ENCODE assay signal across 8 cellular contexts in the genomic region with DNA sequence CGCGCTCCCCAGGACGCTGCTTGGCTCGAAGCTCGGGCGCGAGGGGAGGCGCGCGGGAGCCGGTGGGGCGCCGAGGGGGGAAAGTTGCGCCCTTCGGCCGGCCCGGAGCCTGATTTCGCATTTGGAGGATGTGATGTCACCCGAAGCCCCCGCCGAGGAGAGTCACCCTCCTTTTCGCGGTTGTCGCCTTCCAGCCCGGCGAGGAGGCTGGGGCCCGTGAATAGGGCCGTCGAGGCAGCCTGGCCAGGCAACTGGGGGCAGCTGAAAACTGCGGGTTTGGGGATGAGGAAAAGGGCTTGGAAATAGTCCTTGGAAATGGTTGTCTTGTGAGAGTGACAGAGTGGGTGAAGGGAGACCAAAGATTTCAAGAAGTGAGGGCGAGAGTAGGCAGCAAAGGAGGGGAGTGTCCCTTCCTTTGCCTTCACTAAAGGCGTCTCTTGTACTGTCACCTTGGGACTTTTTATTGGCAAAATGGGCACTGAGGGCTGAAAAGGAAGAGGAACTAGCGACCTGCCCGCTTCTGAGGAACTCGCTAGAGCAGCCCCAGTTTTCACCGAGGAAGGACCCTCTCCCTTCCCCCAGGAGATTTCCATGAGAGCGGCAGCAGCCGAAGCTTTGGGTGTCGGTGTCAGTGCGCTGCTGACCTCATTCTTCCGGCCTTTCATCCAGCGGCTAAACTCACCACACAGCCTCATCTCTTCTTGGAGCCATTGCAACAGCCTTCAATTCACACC. TPM values are rescaled to one million over a fixed set of nuclear protein-coding genes. Genes with fewer than 3 reads are reported as not detected.
DNase-seq lines count a peak whose midpoint lies in the region; ATAC-seq and TF ChIP-seq lines count a peak whose summit lies in the region.

A gene (minus strand): TSS at position 86 of the 734 bp plus-strand sequence. CDS start 88 bp downstream, outside the sequence.

- DNase-seq in AG08396 (ENCODE audit: low spot score) (peak; percentile 54), ascending aorta (ENCODE audit: low spot score in 2 of 2) (no peak), HT-29 (ENCODE audit: low spot score) (no peak), putamen (ENCODE audit: low spot score) (no peak), SJCRH30 (no peak)

- ATAC-seq in gastroesophageal sphincter, result no peak

- H3K27ac ChIP-seq in HUES6 (ENCODE audit: low read depth, low read length) (no peak within 1 kb of the TSS), ascending aorta (no peak within 1 kb of the TSS), mesodermal cell (ENCODE audit: low read depth, low read length, severe bottlenecking) (no peak within 1 kb of the TSS), gastroesophageal sphincter (peak within 1 kb of the TSS in 1 of 4 donors; percentile 8), SJCRH30 (no peak within 1 kb of the TSS)

- peaks cover 10% of the 10 kb centered on the region for H3K4me1 ChIP-seq in HUES6 (ENCODE audit: control insufficient read depth, insufficient read depth, low read length)
- peaks cover 9 to 30% of the 10 kb centered on the region in 2 donors for H3K4me1 ChIP-seq in ascending aorta
- H3K4me1 ChIP-seq in mesodermal cell (ENCODE audit: control insufficient read depth, insufficient read depth, low read length, poor library complexity, severe bottlenecking), result peaks cover 8% of the 10 kb centered on the region
- H3K4me1 ChIP-seq in gastroesophageal sphincter, result peaks cover 0 to 39% (median 22%) of the 10 kb centered on the region in 3 donors
- no peaks in the 10 kb centered on the region for H3K4me1 ChIP-seq in SJCRH30

- no peaks in the 10 kb centered on the region for H3K36me3 ChIP-seq in HUES6 (ENCODE audit: control insufficient read depth, insufficient read depth, low read length)
- no peaks in the 10 kb centered on the region for H3K36me3 ChIP-seq in ascending aorta
- no peaks in the 10 kb centered on the region for H3K36me3 ChIP-seq in mesodermal cell (ENCODE audit: control insufficient read depth, insufficient read depth, low read length)
- H3K36me3 ChIP-seq in gastroesophageal sphincter, result no peaks in the 10 kb centered on the region
- no peaks in the 10 kb centered on the region for H3K36me3 ChIP-seq in SJCRH30

- H3K9ac ChIP-seq in HUES6 (ENCODE audit: low read length), result no peak within 1 kb of the TSS

- no peak for TF ChIP-seq EP300 in gastroesophageal sphincter (IDR thresholded peaks at IDR 0.05)

- TF ChIP-seq CTCF in ascending aorta (IDR thresholded peaks at IDR 0.05), result no peak
- TF ChIP-seq CTCF in gastroesophageal sphincter (IDR thresholded peaks at IDR 0.05), result no peak

- TF ChIP-seq POLR2A in gastroesophageal sphincter (IDR thresholded peaks at IDR 0.05), result no peak

- H3K27me3 ChIP-seq in HUES6 (ENCODE audit: control insufficient read depth, insufficient read depth, low read length), result peaks cover 82% of the 10 kb centered on the region
- H3K27me3 ChIP-seq in ascending aorta, result peaks cover 19% of the 10 kb centered on the region
- H3K27me3 ChIP-seq in gastroesophageal sphincter, result peaks cover 76% of the 10 kb centered on the region
- no peaks in the 10 kb centered on the region for H3K27me3 ChIP-seq in SJCRH30

- H3K4me3 ChIP-seq in HUES6 (ENCODE audit: low read depth, low read length) (peak within 1 kb of the TSS; percentile 44), ascending aorta (peak within 1 kb of the TSS; percentile 32 to 51), mesodermal cell (ENCODE audit: extremely low read depth, insufficient read depth, low read length, poor library complexity, severe bottlenecking) (peak within 1 kb of the TSS; percentile 22), gastroesophageal sphincter (peak within 1 kb of the TSS in 1 of 2 donors; percentile 39), SJCRH30 (no peak within 1 kb of the TSS)

- WGBS in mesodermal cell (ENCODE audit: insufficient coverage in 2 of 2), 2 experiments, result 2 to 3% methylated on average over 29 to 34 of the region's 42 CpGs
- 6 to 14% methylated on average over 2 to 5 of the region's 42 CpGs for WGBS in gastroesophageal sphincter (ENCODE audit: low coverage in 1 of 2), 2 donors

- intact Hi-C loops in ascending aorta (cut with DNase I), result no loop called here

- peaks cover under 1% of the 10 kb centered on the region; the same call in 1 of the 2 replicates for H3K9me3 ChIP-seq in HUES6 (ENCODE audit: control insufficient read depth, insufficient read depth, low read depth, low read length)
- H3K9me3 ChIP-seq in ascending aorta, result peaks cover 0 to 4% of the 10 kb centered on the region in 2 donors
- no peaks in the 10 kb centered on the region for H3K9me3 ChIP-seq in mesodermal cell (ENCODE audit: control insufficient read depth, low read length)
- H3K9me3 ChIP-seq in gastroesophageal sphincter, result peaks cover 0 to 11% (median 0%) of the 10 kb centered on the region in 3 donors
- H3K9me3 ChIP-seq in SJCRH30 (replicated peaks), result no peaks in the 10 kb centered on the region

RNA-seq across cellular contexts. Expression of the gene that starts here (rescaled TPM):
- total RNA-seq in ascending aorta (17.7 TPM), gastroesophageal sphincter (1 to 10 TPM in 2 of 4 donors, under 1 TPM in 1, not detected in 1; 0.42 to 3.9 (median 1.8) TPM)
- polyA plus RNA-seq in mesodermal cell (2013, experiment 1 of 2), result 0.22 TPM
- polyA plus RNA-seq in mesodermal cell (2013, experiment 2 of 2), result not detected
- total RNA-seq in HT-29 (2014; rRNA removed; shearing (Covaris generic)), result not detected in 2 replicates
- total RNA-seq in SJCRH30 (2014; rRNA removed; shearing (Covaris generic)), result 0.10 and 0.16 TPM in 2 replicates
